ENCODE assay signal across 12 cellular contexts in genomic region chrX:13109811-13110210, GRCh38.
DNase-seq lines count a peak whose midpoint lies in the region; ATAC-seq and TF ChIP-seq lines count a peak whose summit lies in the region.
"Had no signal": no experiment of that assay in that cellular context is flagged by ENCODE, and none has a peak within 500 bp of the region (broad histone marks: within the 10 kb centered on the region; RNA-seq: fewer than 3 reads in every experiment).

No MANE protein-coding gene starts in this region.

- H3K4me3 ChIP-seq in gastroesophageal sphincter = no peak overlapping the region
- H3K4me3 ChIP-seq in skeletal muscle tissue (ENCODE audit: low read length in 3 of 3) = no peak overlapping the region
- H3K4me3 ChIP-seq: pancreas had no signal

- peak; percentile 27 for DNase-seq in NCI-H226
- peak; percentile 72 for DNase-seq in MCF 10A (ENCODE audit: unreplicated experiment)
- no peak for DNase-seq in stimulated activated CD4-positive, alpha-beta T cell treated with anti-CD3 and anti-CD28 coated beads, Interleukin-15, amount 100 ng/mL, for 24 hours
- no peak for DNase-seq in RPMI8226
- DNase-seq in COLO668 (lab: John Stamatoyannopoulos, UW; ENCODE audit: unreplicated experiment) = no peak
- DNase-seq: activated gamma-delta T cell; pancreas; stimulated activated naive CD8-positive, alpha-beta T cell treated with anti-CD3 and anti-CD28 coated beads, Interleukin-15, amount 100 ng/mL, for 72 hours had no signal

- no peak for TF ChIP-seq POLR2A in gastroesophageal sphincter (IDR thresholded peaks at IDR 0.05)

- POLR2A ChIA-PET in MCF 10A (lab: Yijun Ruan, JAX) = interaction anchor here (1.3 kb wide), 1 partner anchor 8 kb away, joined by 4 read pairs; no protein-coding TSS in a partner anchor

- H3K36me3 ChIP-seq in gastroesophageal sphincter (no peaks in the 10 kb centered on the region), skeletal muscle tissue (ENCODE audit: control insufficient read depth in 3 of 3, insufficient read depth in 3 of 3, low read length in 3 of 3) (no peaks in the 10 kb centered on the region)
- H3K36me3 ChIP-seq: pancreas had no signal

- CTCF ChIA-PET in MCF 10A (lab: Yijun Ruan, JAX) = interaction anchor here (0.6 kb wide), 1 partner anchor 17 kb away, joined by 3 read pairs; no protein-coding TSS in a partner anchor

- no peak for TF ChIP-seq EP300 in gastroesophageal sphincter (IDR thresholded peaks at IDR 0.05)

- H3K4me1 Mint-ChIP-seq in MCF 10A (ENCODE audit: insufficient read depth, unreplicated experiment) = peaks cover 10% of the 10 kb centered on the region
- H3K4me1 Mint-ChIP-seq: stimulated activated naive CD8-positive, alpha-beta T cell treated with anti-CD3 and anti-CD28 coated beads, Interleukin-15, amount 100 ng/mL, for 72 hours had no signal

- H3K9me3 ChIP-seq in gastroesophageal sphincter (no peaks in the 10 kb centered on the region), skeletal muscle tissue (ENCODE audit: control insufficient read depth in 3 of 3, low read length in 3 of 3) (no peaks in the 10 kb centered on the region)
- H3K9me3 ChIP-seq: pancreas had no signal

- H3K4me3 Mint-ChIP-seq in MCF 10A (ENCODE audit: unreplicated experiment) = no peak overlapping the region
- H3K4me3 Mint-ChIP-seq: CD14-positive monocyte; stimulated activated naive CD8-positive, alpha-beta T cell treated with anti-CD3 and anti-CD28 coated beads, Interleukin-15, amount 100 ng/mL, for 72 hours had no signal

- intact Hi-C loops in MCF 10A (cut with micrococcal nuclease) = loop anchor here (10.0 kb wide), 1 partner anchor 165 kb away; no protein-coding TSS in a partner anchor

- no peak overlapping the region for H3K27ac Mint-ChIP-seq in MCF 10A (ENCODE audit: low read depth, unreplicated experiment)
- H3K27ac Mint-ChIP-seq: stimulated activated naive CD8-positive, alpha-beta T cell treated with anti-CD3 and anti-CD28 coated beads, Interleukin-15, amount 100 ng/mL, for 72 hours had no signal

- no peaks in the 10 kb centered on the region for H3K27me3 Mint-ChIP-seq in MCF 10A (ENCODE audit: insufficient read depth, unreplicated experiment)
- H3K27me3 Mint-ChIP-seq: stimulated activated naive CD8-positive, alpha-beta T cell treated with anti-CD3 and anti-CD28 coated beads, Interleukin-15, amount 100 ng/mL, for 72 hours had no signal

- BruUV-seq in MCF 10A (replicated peaks; lab: Mats Ljungman, UMichigan) = no TSS peak

- H3K27me3 ChIP-seq in gastroesophageal sphincter = no peaks in the 10 kb centered on the region
- H3K27me3 ChIP-seq in skeletal muscle tissue (ENCODE audit: control insufficient read depth in 3 of 3, insufficient read depth in 3 of 3, low read length in 3 of 3) = no peaks in the 10 kb centered on the region
- H3K27me3 ChIP-seq: pancreas had no signal

- no peaks in the 10 kb centered on the region for H3K9me3 Mint-ChIP-seq in MCF 10A (ENCODE audit: unreplicated experiment)
- H3K9me3 Mint-ChIP-seq: stimulated activated naive CD8-positive, alpha-beta T cell treated with anti-CD3 and anti-CD28 coated beads, Interleukin-15, amount 100 ng/mL, for 72 hours had no signal

- ATAC-seq in gastroesophageal sphincter (no peak), GM19467 (IDR thresholded peaks at IDR 0.05; ENCODE audit: unreplicated experiment) (no peak)
- ATAC-seq: stimulated activated naive CD8-positive, alpha-beta T cell treated with anti-CD3 and anti-CD28 coated beads, Interleukin-15, amount 100 ng/mL, for 72 hours had no signal

- peak overlapping the region in 3 of 4 donors; percentile 59 to 64 (median 61) for H3K27ac ChIP-seq in gastroesophageal sphincter
- H3K27ac ChIP-seq in skeletal muscle tissue (ENCODE audit: low read depth, low read length) = peak overlapping the region; percentile 45

- no peak overlapping the region for H3K9ac ChIP-seq in skeletal muscle tissue (ENCODE audit: low read depth in 1 of 3, low read length in 3 of 3)

- no peak for TF ChIP-seq CTCF in MCF 10A (IDR thresholded peaks at IDR 0.05; ENCODE audit: unreplicated experiment)
- TF ChIP-seq CTCF in gastroesophageal sphincter (IDR thresholded peaks at IDR 0.05) = no peak

- H3K4me1 ChIP-seq in gastroesophageal sphincter = peaks cover 0 to 8% (median 0%) of the 10 kb centered on the region in 3 donors
- no peaks in the 10 kb centered on the region for H3K4me1 ChIP-seq in skeletal muscle tissue (ENCODE audit: control insufficient read depth in 3 of 3, insufficient read depth in 3 of 3, low read length in 3 of 3)

- 63 to 88% methylated on average over 3 to 4 of the region's 5 CpGs for WGBS in gastroesophageal sphincter (ENCODE audit: low coverage in 1 of 2), 2 donors

- H3K36me3 Mint-ChIP-seq in MCF 10A (ENCODE audit: insufficient read depth, unreplicated experiment) = no peaks in the 10 kb centered on the region
- H3K36me3 Mint-ChIP-seq: CD14-positive monocyte had no signal

Comparison
In these comparisons a context has a peak if more than half of its experiments do, and no peak if none do; other contexts are left out.
1. DNase-seq: peak in NCI-H226 (single experiment) and MCF 10A (single experiment); none in stimulated activated CD4-positive, alpha-beta T cell treated with anti-CD3 and anti-CD28 coated beads, Interleukin-15, amount 100 ng/mL, for 24 hours (single experiment), RPMI8226 (single experiment) and COLO668 (single experiment).